1 cellular context compared by ENCODE assay signal in genomic region chr1:40039757-40040510, GRCh38.
TF ChIP-seq lines count a peak whose summit lies in the region.

No MANE protein-coding gene starts in this region.

TF ChIP-seq in WTC11, 78 proteins besides CTCF, POLR2A, EP300 and RAD21 (continued from another document and continues in another):
- TF ChIP-seq NFE2L1 (CRISPR knock-in tag; IDR thresholded peaks at IDR 0.05) (no peak), JAZF1 (CRISPR knock-in tag; IDR thresholded peaks at IDR 0.05) (no peak), ZBTB43 (CRISPR knock-in tag; IDR thresholded peaks at IDR 0.05) (0 out of 2 replicates have a peak, but pooled peaks have one; percentile 25), TEAD1 (CRISPR knock-in tag; IDR thresholded peaks at IDR 0.05) (0 out of 2 replicates have a peak, but pooled peaks have one; percentile 17), FOXK1 (CRISPR knock-in tag; IDR thresholded peaks at IDR 0.05) (no peak; the same call in 1 of the 2 replicates), ZNF232 (CRISPR knock-in tag; IDR thresholded peaks at IDR 0.05) (no peak), SOX15 (CRISPR knock-in tag; IDR thresholded peaks at IDR 0.05) (no peak), GABPB1 (CRISPR knock-in tag; IDR thresholded peaks at IDR 0.05) (peak; percentile 40; the same call in 1 of the 2 replicates), ESRRA (CRISPR knock-in tag; IDR thresholded peaks at IDR 0.05; ENCODE audit: borderline replicate concordance) (peak; percentile 46; the same call in 1 of the 2 replicates), TP53 (CRISPR knock-in tag; IDR thresholded peaks at IDR 0.05) (no peak), GTF2I (CRISPR knock-in tag; conservative IDR thresholded peaks at IDR 0.05) (no peak), ZNF281 (CRISPR knock-in tag; IDR thresholded peaks at IDR 0.05) (no peak), FOXJ3 (CRISPR knock-in tag; IDR thresholded peaks at IDR 0.05; ENCODE audit: borderline replicate concordance) (no peak), EMX1 (CRISPR knock-in tag; IDR thresholded peaks at IDR 0.05) (peak; percentile 87; the same call in 1 of the 2 replicates), FOXP4 (CRISPR knock-in tag; IDR thresholded peaks at IDR 0.05) (peak; percentile 28; the same call in 1 of the 2 replicates), SP1 (CRISPR knock-in tag; conservative IDR thresholded peaks at IDR 0.05) (no peak), ZNF425 (CRISPR knock-in tag; conservative IDR thresholded peaks at IDR 0.05) (peak; percentile 80; the same call in 1 of the 2 replicates), FOXP1 (CRISPR knock-in tag; IDR thresholded peaks at IDR 0.05; ENCODE audit: borderline replicate concordance) (no peak), NR3C1 (CRISPR knock-in tag; conservative IDR thresholded peaks at IDR 0.05; ENCODE audit: low read depth) (no peak), ZNF512 (CRISPR knock-in tag; IDR thresholded peaks at IDR 0.05; ENCODE audit: borderline replicate concordance) (no peak), ZNF671 (CRISPR knock-in tag; IDR thresholded peaks at IDR 0.05) (no peak), ZNF263 (CRISPR knock-in tag; IDR thresholded peaks at IDR 0.05; ENCODE audit: low read depth) (no peak), ETV6 (CRISPR knock-in tag; IDR thresholded peaks at IDR 0.05) (no peak), PRDM15 (CRISPR knock-in tag; IDR thresholded peaks at IDR 0.05) (no peak), ATF2 (CRISPR knock-in tag; IDR thresholded peaks at IDR 0.05; ENCODE audit: borderline replicate concordance, low read depth) (no peak), USF1 (CRISPR knock-in tag; IDR thresholded peaks at IDR 0.05) (no peak), ERG (CRISPR knock-in tag; IDR thresholded peaks at IDR 0.05) (no peak; the same call in 1 of the 2 replicates), NR2C2 (CRISPR knock-in tag; IDR thresholded peaks at IDR 0.05) (no peak), GRHL2 (CRISPR knock-in tag; IDR thresholded peaks at IDR 0.05; ENCODE audit: insufficient replicate concordance, severe bottlenecking) (no peak), JUN (CRISPR knock-in tag; IDR thresholded peaks at IDR 0.05) (no peak), AR (CRISPR knock-in tag; IDR thresholded peaks at IDR 0.05) (no peak; the same call in none of the 2 replicates), ATF6 (CRISPR knock-in tag; IDR thresholded peaks at IDR 0.05) (no peak), TCF7 (CRISPR knock-in tag; IDR thresholded peaks at IDR 0.05; ENCODE audit: low read depth) (no peak)
